ENCODE assay signal across 19 cellular contexts in genomic region chr11:19578871-19579270, GRCh38.
DNase-seq lines count a peak whose midpoint lies in the region; ATAC-seq and TF ChIP-seq lines count a peak whose summit lies in the region.
"Had no signal": no experiment of that assay in that cellular context is flagged by ENCODE, and none has a peak within 500 bp of the region (broad histone marks: within the 10 kb centered on the region; RNA-seq: fewer than 3 reads in every experiment).

No MANE protein-coding gene starts in this region.

- peak overlapping the region; percentile 66 for H3K27ac Mint-ChIP-seq in chondrocyte (ENCODE audit: unreplicated experiment)
- no peak overlapping the region for H3K27ac Mint-ChIP-seq in CD8-positive, alpha-beta T cell
- H3K27ac Mint-ChIP-seq: activated CD4-positive, alpha-beta T cell treated with anti-CD3 and anti-CD28 coated beads for 36 hours had no signal

- ATAC-seq in IMR-90 (ENCODE audit: low read depth) (no peak), esophagus mucosa (no peak), HG02870 (IDR thresholded peaks at IDR 0.05; ENCODE audit: unreplicated experiment) (no peak)
- ATAC-seq in CD8-positive, alpha-beta T cell: no peak
- ATAC-seq: activated CD4-positive, alpha-beta T cell treated with anti-CD3 and anti-CD28 coated beads for 36 hours had no signal

- H3K4me3 Mint-ChIP-seq in chondrocyte (ENCODE audit: unreplicated experiment): no peak overlapping the region
- H3K4me3 Mint-ChIP-seq in CD8-positive, alpha-beta T cell: no peak overlapping the region
- H3K4me3 Mint-ChIP-seq: activated CD4-positive, alpha-beta T cell treated with anti-CD3 and anti-CD28 coated beads for 36 hours had no signal

- H2BK15ac ChIP-seq in IMR-90 (ENCODE audit: low read depth, low read length): no peak overlapping the region

- H3K18ac ChIP-seq in IMR-90 (ENCODE audit: low read depth, low read length): no peak overlapping the region; the same call in 1 of the 2 replicates

- no CpG with 5 or more reads among the region's 2 CpGs for WGBS in IMR-90 (ENCODE audit: extremely low coverage in 2 of 2, insufficient read length in 1 of 2), 2 experiments

- H3K4me1 ChIP-seq in IMR-90 (ENCODE audit: control insufficient read depth, insufficient read depth, low read length) (peaks cover 20% of the 10 kb centered on the region), muscle layer of duodenum (ENCODE audit: control insufficient read depth in 1 of 2, insufficient read depth in 2 of 2, low read length in 2 of 2) (peaks cover 14 to 46% of the 10 kb centered on the region in 2 donors)
- H3K4me1 ChIP-seq in CD8-positive, alpha-beta T cell (ENCODE audit: insufficient read depth, low read length): no peaks in the 10 kb centered on the region

- H4K8ac ChIP-seq in IMR-90 (ENCODE audit: low read depth in 2 of 2, low read length in 2 of 2): no peak overlapping the region; a peak in 1 of 4 replicates

- DNase-seq in IMR-90 (no peak), chondrocyte (ENCODE audit: low spot score) (no peak), superior temporal gyrus (ENCODE audit: extremely low spot score) (peak; percentile 74), NCI-H2196 (lab: John Stamatoyannopoulos, UW; ENCODE audit: unreplicated experiment) (no peak)
- no peak for DNase-seq in CD8-positive, alpha-beta T cell
- DNase-seq: activated CD4-positive, alpha-beta T cell treated with anti-CD3 and anti-CD28 coated beads for 36 hours; activated effector memory CD4-positive, alpha-beta T cell treated with anti-CD3 and anti-CD28 coated beads, Interleukin-2, amount 50 U/mL, for 16 hours; amniotic stem cell; COR-L47; kidney glomerular epithelial cell; mucosa of descending colon; NCI-H1417 treated with DMSO at 0.1 percent for 48 hours; Peyer's patch; small intestine; stimulated activated CD8-positive, alpha-beta memory T cell treated with anti-CD3 and anti-CD28 coated beads, Interleukin-4, amount 100 ng/mL, for 48 hours had no signal

- no peak for TF ChIP-seq POLR2A in IMR-90 (IDR thresholded peaks at IDR 0.05; ENCODE audit: low read depth, low read length)

- H4K20me1 ChIP-seq in IMR-90 (ENCODE audit: insufficient read depth, low read length): no peaks in the 10 kb centered on the region

- TF ChIP-seq RAD21 in IMR-90 (IDR thresholded peaks at IDR 0.05; ENCODE audit: low read length): no peak

- in situ Hi-C loops in IMR-90 (cut with MboI; ENCODE audit: low sequenced_read_pairs): no loop called here

- peaks cover 33% of the 10 kb centered on the region for H3K4me1 Mint-ChIP-seq in chondrocyte (ENCODE audit: low read depth)
- no peaks in the 10 kb centered on the region for H3K4me1 Mint-ChIP-seq in CD8-positive, alpha-beta T cell (ENCODE audit: low read depth)
- H3K4me1 Mint-ChIP-seq: activated CD4-positive, alpha-beta T cell treated with anti-CD3 and anti-CD28 coated beads for 36 hours had no signal

- no peak overlapping the region for H4K5ac ChIP-seq in IMR-90 (ENCODE audit: low read depth, low read length)

- no peak overlapping the region for H2AK9ac ChIP-seq in IMR-90 (replicated peaks; ENCODE audit: low read depth, low read length, poor library complexity)

- no TSS peak for BruUV-seq in IMR-90 (replicated peaks; lab: Mats Ljungman, UMichigan)

- H4K91ac ChIP-seq in IMR-90 (ENCODE audit: insufficient read depth, low read depth, low read length): no peak overlapping the region

- intact Hi-C loops in IMR-90 (cut with micrococcal nuclease): loop anchor here (5.0 kb wide), 1 partner anchor 133 kb away; the partner anchor contains the start of gene NAV2
- intact Hi-C loops in CD8-positive, alpha-beta T cell (cut with DNase I, micrococcal nuclease): no loop called here

- no peak overlapping the region for H3K56ac ChIP-seq in IMR-90 (ENCODE audit: extremely low read depth, insufficient read depth, low read length)

- no peak overlapping the region for H2AFZ ChIP-seq in IMR-90 (replicated peaks; ENCODE audit: low read length, poor library complexity)

- no peaks in the 10 kb centered on the region for H3K9me3 ChIP-seq in IMR-90 (ENCODE audit: control insufficient read depth, insufficient read depth, low read length)
- H3K9me3 ChIP-seq in muscle layer of duodenum (ENCODE audit: control insufficient read depth in 1 of 2, low read length in 2 of 2): no peaks in the 10 kb centered on the region
- no peaks in the 10 kb centered on the region for H3K9me3 ChIP-seq in CD8-positive, alpha-beta T cell (ENCODE audit: low read length)
- H3K9me3 ChIP-seq: mucosa of descending colon, Peyer's patch, tibial nerve had no signal

- CTCF ChIA-PET in IMR-90 (lab: Yijun Ruan, JAX): interaction anchor here (1.2 kb wide), 1 partner anchor 11 kb away, joined by 3 read pairs; no protein-coding TSS in a partner anchor
- CTCF ChIA-PET in CD8-positive, alpha-beta T cell (lab: Charles Lee): interaction anchor here (1.3 to 1.4 kb wide), 2 partner anchors 9 to 165 kb away, joined by 3 read pairs; no protein-coding TSS in a partner anchor

- no peak overlapping the region for H2BK120ac ChIP-seq in IMR-90 (ENCODE audit: low read depth, low read length)

- H3K79me1 ChIP-seq in IMR-90 (ENCODE audit: low read depth in 1 of 2, low read length in 2 of 2): 0 out of 4 replicates have a peak, but pooled peaks cover 0 to 6% of the 10 kb centered on the region in 2 experiments

- no peak overlapping the region for H3K27ac ChIP-seq in IMR-90 (ENCODE audit: insufficient read depth, low read length)
- peak overlapping the region; percentile 21 for H3K27ac ChIP-seq in muscle layer of duodenum (ENCODE audit: low read length)
- H3K27ac ChIP-seq in CD8-positive, alpha-beta T cell (ENCODE audit: low read depth, low read length): no peak overlapping the region

- H3K4ac ChIP-seq in IMR-90 (ENCODE audit: low read depth, low read length): no peak overlapping the region

- H3K36me3 ChIP-seq in IMR-90 (ENCODE audit: control insufficient read depth, insufficient read depth, low read length): no peaks in the 10 kb centered on the region
- no peaks in the 10 kb centered on the region for H3K36me3 ChIP-seq in muscle layer of duodenum (ENCODE audit: control insufficient read depth in 1 of 2, insufficient read depth in 2 of 2, low read length in 2 of 2)
- no peaks in the 10 kb centered on the region for H3K36me3 ChIP-seq in CD8-positive, alpha-beta T cell (ENCODE audit: insufficient read depth, low read length)
- H3K36me3 ChIP-seq: Peyer's patch, tibial nerve had no signal

- POLR2A ChIA-PET in IMR-90 (lab: Charles Lee; ENCODE audit: unreplicated experiment): no interaction called here
- POLR2A ChIA-PET in CD8-positive, alpha-beta T cell (lab: Charles Lee): interaction anchor here (1.4 kb wide), 1 partner anchor 13 kb away, joined by 3 read pairs; no protein-coding TSS in a partner anchor

- H3K9me3 Mint-ChIP-seq in chondrocyte (ENCODE audit: low read depth): peaks cover under 1% of the 10 kb centered on the region
- no peaks in the 10 kb centered on the region for H3K9me3 Mint-ChIP-seq in CD8-positive, alpha-beta T cell

- H3K9ac ChIP-seq in IMR-90 (ENCODE audit: low read depth, low read length): no peak overlapping the region

- H3K27me3 ChIP-seq in IMR-90 (ENCODE audit: control insufficient read depth, insufficient read depth, low read length) (no peaks in the 10 kb centered on the region), muscle layer of duodenum (ENCODE audit: low read depth, low read length) (no peaks in the 10 kb centered on the region)
- no peaks in the 10 kb centered on the region for H3K27me3 ChIP-seq in CD8-positive, alpha-beta T cell (ENCODE audit: insufficient read depth, low read length)
- H3K27me3 ChIP-seq: Peyer's patch, tibial nerve had no signal

- no peak for TF ChIP-seq CTCF in IMR-90 (conservative IDR thresholded peaks at IDR 0.05; ENCODE audit: low read depth, low read length)
- TF ChIP-seq CTCF in chondrocyte (IDR thresholded peaks at IDR 0.05): no peak
- no peak for TF ChIP-seq CTCF in CD8-positive, alpha-beta T cell (IDR thresholded peaks at IDR 0.05)

- dilution Hi-C loops in IMR-90 (cut with HindIII; ENCODE audit: low sequenced_read_pairs, unreplicated experiment): no loop called here

- no peak overlapping the region for H3K14ac ChIP-seq in IMR-90 (replicated peaks; ENCODE audit: low read depth, low read length)

- no peak overlapping the region for H2BK5ac ChIP-seq in IMR-90 (ENCODE audit: low read depth, low read length, poor library complexity, severe bottlenecking)

- no peaks in the 10 kb centered on the region for H3K27me3 Mint-ChIP-seq in chondrocyte (ENCODE audit: low read depth)
- H3K27me3 Mint-ChIP-seq in CD8-positive, alpha-beta T cell (ENCODE audit: low read depth): no peaks in the 10 kb centered on the region
- H3K27me3 Mint-ChIP-seq: activated CD4-positive, alpha-beta T cell treated with anti-CD3 and anti-CD28 coated beads for 36 hours had no signal

- no peak overlapping the region for H3K23ac ChIP-seq in IMR-90 (ENCODE audit: low read depth, low read length)

- no peak overlapping the region for H3K4me3 ChIP-seq in IMR-90 (ENCODE audit: insufficient read depth, low read depth, low read length)
- no peak overlapping the region for H3K4me3 ChIP-seq in muscle layer of duodenum (ENCODE audit: low read depth in 1 of 2, low read length in 2 of 2)
- H3K4me3 ChIP-seq in CD8-positive, alpha-beta T cell (ENCODE audit: low read depth, low read length): no peak overlapping the region
- H3K4me3 ChIP-seq: mucosa of descending colon, Peyer's patch, tibial nerve had no signal

- peaks cover 12% of the 10 kb centered on the region for H3K9me1 ChIP-seq in IMR-90 (ENCODE audit: insufficient read depth, low read length)

- peak overlapping the region; percentile 34; the same call in 1 of the 2 replicates for H2AK5ac ChIP-seq in IMR-90 (ENCODE audit: low read depth, low read length)

- H2BK20ac ChIP-seq in IMR-90 (ENCODE audit: low read depth, low read length): 0 out of 2 replicates have a peak overlapping the region, but pooled peaks have one; percentile 1

- peaks cover under 1% of the 10 kb centered on the region for H3K36me3 Mint-ChIP-seq in chondrocyte (ENCODE audit: low read depth)
- no peaks in the 10 kb centered on the region for H3K36me3 Mint-ChIP-seq in CD8-positive, alpha-beta T cell

- H3K4me2 ChIP-seq in IMR-90 (ENCODE audit: low read depth, low read length): no peak overlapping the region

TF ChIP-seq in IMR-90, 13 proteins besides CTCF, POLR2A, EP300 and RAD21 (continues in another document):
- TF ChIP-seq USF2 (IDR thresholded peaks at IDR 0.05; ENCODE audit: low read depth, low read length): no peak
- TF ChIP-seq MAFK (IDR thresholded peaks at IDR 0.05; ENCODE audit: low read depth, low read length): no peak
- TF ChIP-seq FOS (IDR thresholded peaks at IDR 0.05; ENCODE audit: low read depth, low read length): no peak
- no peak for TF ChIP-seq CHD1 (IDR thresholded peaks at IDR 0.05; ENCODE audit: low read depth, low read length)
- TF ChIP-seq BHLHE40 (IDR thresholded peaks at IDR 0.05; ENCODE audit: low read depth, low read length): no peak
- no peak for TF ChIP-seq CEBPB (IDR thresholded peaks at IDR 0.05; ENCODE audit: low read depth, low read length)
